Comparison of ENCODE assay signal across 11 cellular contexts in genomic region chr16:4369006-4369766, GRCh38. TPM values are rescaled to one million over a fixed set of nuclear protein-coding genes. Genes with fewer than 3 reads are reported as not detected.
A peak's percentile ranks its signal among the peaks of the same experiment; 100 is the strongest.
DNase-seq lines count a peak whose midpoint lies in the region; ATAC-seq and TF ChIP-seq lines count a peak whose summit lies in the region.
"Had no signal": no experiment of that assay in that cellular context is flagged by ENCODE, and none has a peak within 500 bp of the region (broad histone marks: within the 10 kb centered on the region; RNA-seq: fewer than 3 reads in every experiment).

No MANE protein-coding gene starts in this region.

- peak; percentile 72 for ATAC-seq in PC-3
- ATAC-seq: gastrocnemius medialis had no signal

- H3K36me3 Mint-ChIP-seq in activated CD4-positive, alpha-beta memory T cell treated with anti-CD3 and anti-CD28 coated beads, Interleukin-2, amount 10 ng/mL, durations not matched to agents 7 days and 5 days (ENCODE audit: low read depth), result peaks cover 13% of the 10 kb centered on the region

- H3K4me1 ChIP-seq in PC-3 (ENCODE audit: insufficient read depth, low read length), result peaks cover 52% of the 10 kb centered on the region
- H3K4me1 ChIP-seq in esophagus (ENCODE audit: control insufficient read depth in 2 of 2, insufficient read depth in 2 of 2, low read length in 1 of 2), result peaks cover 27 to 33% of the 10 kb centered on the region in 2 donors
- H3K4me1 ChIP-seq in stomach, result peaks cover 39 to 51% (median 48%) of the 10 kb centered on the region in 4 donors

- H3K4me3 Mint-ChIP-seq in activated CD4-positive, alpha-beta memory T cell treated with anti-CD3 and anti-CD28 coated beads, Interleukin-2, amount 10 ng/mL, durations not matched to agents 7 days and 5 days, result no peak overlapping the region

- no peak for TF ChIP-seq POLR2A in stomach (IDR thresholded peaks at IDR 0.05)

- H3K9me3 Mint-ChIP-seq in activated CD4-positive, alpha-beta memory T cell treated with anti-CD3 and anti-CD28 coated beads, Interleukin-2, amount 10 ng/mL, durations not matched to agents 7 days and 5 days, result no peaks in the 10 kb centered on the region

- H4K20me1 ChIP-seq in PC-3 (ENCODE audit: low read length), result peaks cover 5% of the 10 kb centered on the region; the same call in 1 of the 2 replicates

- POLR2A ChIA-PET in PC-3 (lab: Charles Lee; ENCODE audit: unreplicated experiment), result interaction anchor here (0.6 kb wide), 1 partner anchor 9 kb away, joined by 4 read pairs; no protein-coding TSS in a partner anchor
- POLR2A ChIA-PET in activated CD4-positive, alpha-beta memory T cell treated with anti-CD3 and anti-CD28 coated beads, Interleukin-2, amount 10 ng/mL, durations not matched to agents 7 days and 5 days (lab: Charles Lee), result interaction anchor here (2.4 kb wide), 1 partner anchor 20 kb away, joined by 8 read pairs; no protein-coding TSS in a partner anchor

- CTCF ChIA-PET in PC-3 (lab: Charles Lee), result no interaction called here
- CTCF ChIA-PET in activated CD4-positive, alpha-beta memory T cell treated with anti-CD3 and anti-CD28 coated beads, Interleukin-2, amount 10 ng/mL, durations not matched to agents 7 days and 5 days (lab: Charles Lee), result interaction anchor here (0.9 kb wide), 1 partner anchor 34 kb away, joined by 4 read pairs; no protein-coding TSS in a partner anchor

- H3K79me2 ChIP-seq in PC-3 (ENCODE audit: low read length), result peaks cover 10% of the 10 kb centered on the region

- peaks cover 10% of the 10 kb centered on the region for H3K4me1 Mint-ChIP-seq in activated CD4-positive, alpha-beta memory T cell treated with anti-CD3 and anti-CD28 coated beads, Interleukin-2, amount 10 ng/mL, durations not matched to agents 7 days and 5 days

- DNase-seq in ELR (ENCODE audit: low read depth) (peak; percentile 80), PC-3 (peak; percentile 83), stomach (no peak), HuH-7.5 (ENCODE audit: low spot score) (no peak), SHP77 (lab: John Stamatoyannopoulos, UW) (no peak), cardiac septum (ENCODE audit: low spot score) (no peak)
- DNase-seq in activated CD4-positive, alpha-beta memory T cell treated with anti-CD3 and anti-CD28 coated beads, Interleukin-2, amount 10 ng/mL, durations not matched to agents 7 days and 5 days, result no peak
- DNase-seq: activated CD8-positive, alpha-beta memory T cell treated with anti-CD3 and anti-CD28 coated beads, Interleukin-2, amount 50 U/mL, for 4 hours; gastrocnemius medialis; NCI-H524 had no signal

- H3K9me2 ChIP-seq in PC-3 (replicated peaks; ENCODE audit: low read length), result no peaks in the 10 kb centered on the region

- no TSS peak for BruUV-seq in PC-3 (replicated peaks; lab: Mats Ljungman, UMichigan)

- H3K9me3 ChIP-seq in PC-3 (ENCODE audit: low read length) (no peaks in the 10 kb centered on the region), esophagus (ENCODE audit: control insufficient read depth in 2 of 2, insufficient read depth in 1 of 2, low read depth in 1 of 2, low read length in 1 of 2) (no peaks in the 10 kb centered on the region), stomach (no peaks in the 10 kb centered on the region)
- H3K9me3 ChIP-seq: gastrocnemius medialis had no signal

- H3K9ac ChIP-seq in PC-3 (ENCODE audit: low read length), result no peak overlapping the region

- no peak overlapping the region for H3K27ac Mint-ChIP-seq in activated CD4-positive, alpha-beta memory T cell treated with anti-CD3 and anti-CD28 coated beads, Interleukin-2, amount 10 ng/mL, durations not matched to agents 7 days and 5 days

- H3K27ac ChIP-seq in PC-3 (ENCODE audit: low read length), result peak overlapping the region; percentile 32; the same call in 1 of the 2 replicates
- H3K27ac ChIP-seq in esophagus (ENCODE audit: low read depth in 2 of 2, low read length in 1 of 2), result peak overlapping the region; percentile 74 to 79
- H3K27ac ChIP-seq in stomach, result peak overlapping the region in 4 of 5 donors; percentile 86 to 93 (median 88)

- no peak for TF ChIP-seq EP300 in stomach (IDR thresholded peaks at IDR 0.05)

- H3K4me2 ChIP-seq in PC-3 (ENCODE audit: low read length), result peak overlapping the region; percentile 51

- H2AFZ ChIP-seq in PC-3 (ENCODE audit: low read length), result no peak overlapping the region

- 66 to 76% methylated on average over 13 to 14 of the region's 14 CpGs for WGBS in esophagus, 2 donors
- 68 to 91% (median 86%) methylated on average over 9 to 14 of the region's 14 CpGs for WGBS in stomach, 5 donors

- H3K27me3 Mint-ChIP-seq in activated CD4-positive, alpha-beta memory T cell treated with anti-CD3 and anti-CD28 coated beads, Interleukin-2, amount 10 ng/mL, durations not matched to agents 7 days and 5 days, result no peaks in the 10 kb centered on the region

- H3K27me3 ChIP-seq in PC-3 (ENCODE audit: low read length), result no peaks in the 10 kb centered on the region
- H3K27me3 ChIP-seq in esophagus (ENCODE audit: control insufficient read depth in 1 of 2, insufficient read depth in 2 of 2, low read length in 2 of 2), result no peaks in the 10 kb centered on the region
- no peaks in the 10 kb centered on the region for H3K27me3 ChIP-seq in stomach
- H3K27me3 ChIP-seq: gastrocnemius medialis had no signal

- H3F3A ChIP-seq in PC-3 (ENCODE audit: low read length, unreplicated experiment), result no peaks in the 10 kb centered on the region

- H3K36me3 ChIP-seq in PC-3 (ENCODE audit: low read depth, low read length) (no peaks in the 10 kb centered on the region), esophagus (ENCODE audit: control insufficient read depth in 2 of 2, insufficient read depth in 2 of 2, low read length in 1 of 2) (peaks cover 0 to 17% of the 10 kb centered on the region in 2 donors), stomach (peaks cover 12 to 33% (median 15%) of the 10 kb centered on the region in 4 donors)

- TF ChIP-seq CTCF in PC-3 (conservative IDR thresholded peaks at IDR 0.05; ENCODE audit: low read depth, low read length) (no peak), stomach (IDR thresholded peaks at IDR 0.05) (no peak)

- intact Hi-C loops in PC-3 (cut with micrococcal nuclease) (no loop called here), stomach (cut with DNase I; ENCODE audit: low total_unique reads) (no loop called here), cardiac septum (cut with DNase I) (no loop called here)

- H3K4me3 ChIP-seq in PC-3 (ENCODE audit: low read length), result no peak overlapping the region
- H3K4me3 ChIP-seq in esophagus (ENCODE audit: low read depth in 1 of 2, low read length in 2 of 2), result peak overlapping the region in 1 of 2 donors; percentile 8
- no peak overlapping the region for H3K4me3 ChIP-seq in stomach
- H3K4me3 ChIP-seq: gastrocnemius medialis had no signal

RNA-seq across cellular contexts. Expression of gene VASN, which starts 2.5 kb away (rescaled TPM):
- total RNA-seq in PC-3 (2014; rRNA removed) (12.2 and 13.6 TPM in 2 replicates), stomach (10 to 100 TPM; 10.5 to 25.6 (median 11.6) TPM), cardiac septum (6.3 TPM)
- polyA plus RNA-seq in esophagus (10 to 100 TPM; 25.5 to 32.7 TPM), stomach (1 to 10 TPM; 3.7 to 7.2 (median 5.1) TPM)
- total RNA-seq in activated CD4-positive, alpha-beta memory T cell treated with anti-CD3 and anti-CD28 coated beads, Interleukin-2, amount 10 ng/mL, durations not matched to agents 7 days and 5 days, result under 1 TPM in 1 of 2 experiments, not detected in 1; 0.08 TPM

RNA-seq across cellular contexts. Expression of gene PAM16, which starts 18.1 kb away (rescaled TPM):
- total RNA-seq in PC-3 (2014; rRNA removed) (91.2 and 95.5 TPM in 2 replicates), stomach (100 to 1,000 TPM in 1 of 5 donors, 10 to 100 TPM in 3, 1 to 10 TPM in 1; 4.7 to 218 (median 28.1) TPM), cardiac septum (43.3 TPM)
- polyA plus RNA-seq in esophagus (10 to 100 TPM; 48.2 to 86.1 TPM), stomach (100 to 1,000 TPM in 2 of 3 donors, 10 to 100 TPM in 1; 54.4 to 117 (median 104) TPM)
- 10 to 100 TPM; 29.7 to 33.9 TPM for total RNA-seq in activated CD4-positive, alpha-beta memory T cell treated with anti-CD3 and anti-CD28 coated beads, Interleukin-2, amount 10 ng/mL, durations not matched to agents 7 days and 5 days

RNA-seq across cellular contexts. Expression of gene CORO7, which starts 47.2 kb away (rescaled TPM):
- 14.1 and 14.3 TPM in 2 replicates for total RNA-seq in PC-3 (2014; rRNA removed)
- 10 to 100 TPM; 11.6 to 12.8 TPM for polyA plus RNA-seq in esophagus
- total RNA-seq in stomach, result 100 to 1,000 TPM in 2 of 5 donors, 10 to 100 TPM in 3; 12.5 to 173 (median 57.2) TPM
- 10 to 100 TPM; 12.6 to 14.2 (median 13.6) TPM for polyA plus RNA-seq in stomach
- total RNA-seq in activated CD4-positive, alpha-beta memory T cell treated with anti-CD3 and anti-CD28 coated beads, Interleukin-2, amount 10 ng/mL, durations not matched to agents 7 days and 5 days, result 100 to 1,000 TPM; 244 to 245 TPM
- total RNA-seq in cardiac septum, result 11.9 TPM

RNA-seq across cellular contexts. Expression of gene GLIS2, which starts 53.3 kb away (rescaled TPM):
- total RNA-seq in PC-3 (2014; rRNA removed) (2.1 and 5.9 TPM in 2 replicates), stomach (10 to 100 TPM in 1 of 5 donors, 1 to 10 TPM in 4; 3.2 to 21.0 (median 4.6) TPM), cardiac septum (31.4 TPM)
- polyA plus RNA-seq in esophagus (1 to 10 TPM; 1.2 to 1.6 TPM), stomach (1 to 10 TPM; 4.4 to 9.0 (median 5.8) TPM)
- total RNA-seq in activated CD4-positive, alpha-beta memory T cell treated with anti-CD3 and anti-CD28 coated beads, Interleukin-2, amount 10 ng/mL, durations not matched to agents 7 days and 5 days, result under 1 TPM; 0.40 to 0.45 TPM

RNA-seq across cellular contexts. Expression of gene DNAJA3, which starts 56.5 kb away (rescaled TPM):
- total RNA-seq in PC-3 (2014; rRNA removed) (123 and 158 TPM in 2 replicates), stomach (10 to 100 TPM; 26.8 to 53.0 (median 39.1) TPM), cardiac septum (50.7 TPM)
- polyA plus RNA-seq in esophagus (10 to 100 TPM; 20.5 to 27.8 TPM), stomach (10 to 100 TPM; 18.8 to 28.0 (median 24.5) TPM)
- total RNA-seq in activated CD4-positive, alpha-beta memory T cell treated with anti-CD3 and anti-CD28 coated beads, Interleukin-2, amount 10 ng/mL, durations not matched to agents 7 days and 5 days, result 10 to 100 TPM; 39.5 to 41.1 TPM

Comparison
In these comparisons a context has a peak if more than half of its experiments do, and no peak if none do; other contexts are left out.
1. DNase-seq: peak in ELR (single experiment) and PC-3 (single experiment); none in stomach (single experiment), HuH-7.5 (single experiment), SHP77 (0 of 2), activated CD4-positive, alpha-beta memory T cell treated with anti-CD3 and anti-CD28 coated beads, Interleukin-2, amount 10 ng/mL, durations not matched to agents 7 days and 5 days (single experiment) and cardiac septum (single experiment).
2. H3K27ac ChIP-seq: peak in every context shown above with its lines; median percentile 88 in stomach; 76 in esophagus; 32 in PC-3.